8 cellular contexts compared by ENCODE assay signal in genomic region chr11:121482231-121483129, GRCh38. TPM values are rescaled to one million over a fixed set of nuclear protein-coding genes. Genes with fewer than 3 reads are reported as not detected.
DNase-seq lines count a peak whose midpoint lies in the region; ATAC-seq and TF ChIP-seq lines count a peak whose summit lies in the region.

No MANE protein-coding gene starts in this region.

- peak overlapping the region in 1 of 2 experiments; percentile 52 for H3K4ac ChIP-seq in mesenchymal stem cell (ENCODE audit: low read depth in 1 of 2, low read length in 2 of 2)

- peak; percentile 39 for DNase-seq in GM10266 (ENCODE audit: extremely low spot score)
- peak; percentile 23 for DNase-seq in activated T-cell treated with anti-CD3 and anti-CD28 coated beads for 48 hours (ENCODE audit: low read depth)
- no peak for DNase-seq in mesenchymal stem cell
- DNase-seq in SJCRH30: no peak
- no peak for DNase-seq in D341Med (ENCODE audit: low spot score)
- no peak for DNase-seq in OCI-M2 (lab: John Stamatoyannopoulos, UW; ENCODE audit: unreplicated experiment)

- H3K9me3 ChIP-seq in HUES48 (ENCODE audit: control insufficient read depth, insufficient read depth, low read length): no peaks in the 10 kb centered on the region
- no peaks in the 10 kb centered on the region for H3K9me3 ChIP-seq in mesenchymal stem cell (ENCODE audit: control insufficient read depth, low read length)
- no peaks in the 10 kb centered on the region for H3K9me3 ChIP-seq in SJCRH30 (replicated peaks)

- H2AFZ ChIP-seq in mesenchymal stem cell (ENCODE audit: low read depth, low read length): no peak overlapping the region

- H3K4me2 ChIP-seq in mesenchymal stem cell (ENCODE audit: low read length, poor library complexity, severe bottlenecking): no peak overlapping the region

- H2BK12ac ChIP-seq in mesenchymal stem cell (ENCODE audit: low read length in 2 of 2): no peak overlapping the region

- H3K9ac ChIP-seq in HUES48 (ENCODE audit: low read depth, low read length) (no peak overlapping the region), mesenchymal stem cell (ENCODE audit: low read length) (no peak overlapping the region)

- H2BK120ac ChIP-seq in mesenchymal stem cell (ENCODE audit: low read depth, low read length): peak overlapping the region; percentile 9

- no peaks in the 10 kb centered on the region for H3K79me1 ChIP-seq in mesenchymal stem cell (replicated peaks; ENCODE audit: low read length, poor library complexity, severe bottlenecking)

- H3K27me3 ChIP-seq in HUES48 (ENCODE audit: control insufficient read depth, insufficient read depth, low read length) (no peaks in the 10 kb centered on the region), mesenchymal stem cell (ENCODE audit: control insufficient read depth in 1 of 2, insufficient read depth in 1 of 2, low read length in 2 of 2) (peaks cover 17 to 52% of the 10 kb centered on the region in 2 experiments), SJCRH30 (no peaks in the 10 kb centered on the region)

- H2BK5ac ChIP-seq in mesenchymal stem cell (ENCODE audit: low read depth, low read length, poor library complexity, severe bottlenecking): no peak overlapping the region

- no peak for TF ChIP-seq CTCF in GM10266 (IDR thresholded peaks at IDR 0.05; ENCODE audit: control insufficient read depth, insufficient read depth, low read depth, missing control alignments)

- 62% methylated on average over 9 of the region's 9 CpGs for WGBS in mesenchymal stem cell

- H4K8ac ChIP-seq in mesenchymal stem cell (ENCODE audit: low read length): peak overlapping the region; percentile 57

- peak overlapping the region in 1 of 2 experiments; percentile 41 for H3K18ac ChIP-seq in mesenchymal stem cell (ENCODE audit: low read depth in 1 of 2, low read length in 2 of 2)

- no peak overlapping the region for H3K23ac ChIP-seq in mesenchymal stem cell (ENCODE audit: low read length in 2 of 2)

- no peak overlapping the region for H3K14ac ChIP-seq in mesenchymal stem cell (ENCODE audit: low read length in 2 of 2)

- H3K36me3 ChIP-seq in HUES48 (ENCODE audit: control insufficient read depth, insufficient read depth, low read length) (peaks cover 13% of the 10 kb centered on the region), mesenchymal stem cell (ENCODE audit: control insufficient read depth in 1 of 2, insufficient read depth in 2 of 2, low read depth in 1 of 2, low read length in 2 of 2) (peaks cover 0 to 4% of the 10 kb centered on the region in 2 experiments), SJCRH30 (no peaks in the 10 kb centered on the region)

- H3K4me3 ChIP-seq in HUES48 (ENCODE audit: low read depth, low read length) (no peak overlapping the region), mesenchymal stem cell (ENCODE audit: insufficient read depth in 1 of 2, low read depth in 1 of 2, low read length in 2 of 2) (no peak overlapping the region), SJCRH30 (no peak overlapping the region)

- H3K27ac ChIP-seq in HUES48 (ENCODE audit: low read depth, low read length): peak overlapping the region; percentile 10
- no peak overlapping the region for H3K27ac ChIP-seq in mesenchymal stem cell (ENCODE audit: low read length, poor library complexity, severe bottlenecking)
- H3K27ac ChIP-seq in SJCRH30: no peak overlapping the region

- no peak overlapping the region for H4K91ac ChIP-seq in mesenchymal stem cell (ENCODE audit: low read length)

- H2BK15ac ChIP-seq in mesenchymal stem cell (ENCODE audit: low read depth, poor library complexity, severe bottlenecking): no peak overlapping the region

- H2AK5ac ChIP-seq in mesenchymal stem cell (ENCODE audit: low read length, severe bottlenecking): no peak overlapping the region

- H3K4me1 ChIP-seq in HUES48 (ENCODE audit: control insufficient read depth, insufficient read depth, low read length) (peaks cover 29% of the 10 kb centered on the region), mesenchymal stem cell (ENCODE audit: control insufficient read depth, insufficient read depth, low read depth, low read length) (peaks cover 4% of the 10 kb centered on the region), SJCRH30 (no peaks in the 10 kb centered on the region)

- ATAC-seq in GM21447 (IDR thresholded peaks at IDR 0.05; ENCODE audit: unreplicated experiment): peak; percentile 84

RNA-seq across cellular contexts. Expression of gene SORL1, which starts 30.4 kb away (rescaled TPM):
- 0.58 TPM for polyA plus RNA-seq in mesenchymal stem cell (2013, experiment 1 of 2)
- 0.56 TPM for polyA plus RNA-seq in mesenchymal stem cell (2013, experiment 2 of 2)
- total RNA-seq in SJCRH30 (2014; rRNA removed; shearing (Covaris generic)): 0.10 TPM in 1 of 2 replicates, not detected in the other

Comparison
In these comparisons a context has a peak if more than half of its experiments do, and no peak if none do; other contexts are left out.
1. DNase-seq: peak in GM10266 (single experiment) and activated T-cell treated with anti-CD3 and anti-CD28 coated beads for 48 hours (single experiment); none in mesenchymal stem cell (single experiment), SJCRH30 (0 of 2), D341Med (single experiment) and OCI-M2 (single experiment).